27 cellular contexts compared by ENCODE assay signal in genomic region chr16:31697744-31698125, GRCh38.
"Had no signal": no experiment of that assay in that cellular context is flagged by ENCODE, and none has a peak within 500 bp of the region (broad histone marks: within the 10 kb centered on the region; RNA-seq: fewer than 3 reads in every experiment).

No MANE protein-coding gene starts in this region.

- ATAC-seq: naive thymus-derived CD4-positive, alpha-beta T cell; natural killer cell; pancreas; psoas muscle; right cardiac atrium; sciatic nerve; stimulated activated effector memory CD8-positive, alpha-beta T cell treated with anti-CD3 and anti-CD28 coated beads, Interleukin-12 subunit alpha, Interleukin-12 subunit beta, amount 100 ng/mL, for 72 hours; stimulated activated naive B cell treated with anti-CD40 and anti-IgM and Interleukin-4, amounts not matched to agents 10 μg/mL and 1 μg/mL and 100 μg/mL, for 72 hours had no signal

- H3K36me3 ChIP-seq: neutrophil, pancreas, thoracic aorta, thyroid gland, upper lobe of left lung, vagina had no signal

- FAIRE-seq: pancreas, urothelium cell line had no signal

- H3K4me3 ChIP-seq: pancreas, psoas muscle, skin epidermis, smooth muscle cell, spleen, stomach, thoracic aorta, thyroid gland, tibial nerve, upper lobe of left lung, vagina had no signal

- H3K36me3 Mint-ChIP-seq: natural killer cell had no signal

- H3K9me3 Mint-ChIP-seq: natural killer cell; nephron; stimulated activated effector memory CD8-positive, alpha-beta T cell treated with anti-CD3 and anti-CD28 coated beads, Interleukin-12 subunit alpha, Interleukin-12 subunit beta, amount 100 ng/mL, for 72 hours; stimulated activated naive CD8-positive, alpha-beta T cell treated with anti-CD3 and anti-CD28 coated beads, Interleukin-15, Interleukin-2, amounts not matched to agents 100 ng/mL and 50 ng/mL, for 24 hours had no signal

- H3K4me2 ChIP-seq: smooth muscle cell had no signal

- H3K27ac Mint-ChIP-seq: natural killer cell; nephron; stimulated activated effector memory CD8-positive, alpha-beta T cell treated with anti-CD3 and anti-CD28 coated beads, Interleukin-12 subunit alpha, Interleukin-12 subunit beta, amount 100 ng/mL, for 72 hours; stimulated activated naive B cell treated with anti-CD40 and anti-IgM and Interleukin-4, amounts not matched to agents 10 μg/mL and 1 μg/mL and 100 μg/mL, for 72 hours; stimulated activated naive CD8-positive, alpha-beta T cell treated with anti-CD3 and anti-CD28 coated beads, Interleukin-15, Interleukin-2, amounts not matched to agents 100 ng/mL and 50 ng/mL, for 24 hours had no signal

- H3K4me3 Mint-ChIP-seq: natural killer cell; stimulated activated effector memory CD8-positive, alpha-beta T cell treated with anti-CD3 and anti-CD28 coated beads, Interleukin-12 subunit alpha, Interleukin-12 subunit beta, amount 100 ng/mL, for 72 hours; stimulated activated naive B cell treated with anti-CD40 and anti-IgM and Interleukin-4, amounts not matched to agents 10 μg/mL and 1 μg/mL and 100 μg/mL, for 72 hours; stimulated activated naive CD8-positive, alpha-beta T cell treated with anti-CD3 and anti-CD28 coated beads, Interleukin-15, Interleukin-2, amounts not matched to agents 100 ng/mL and 50 ng/mL, for 24 hours had no signal

- H3K27me3 ChIP-seq: pancreas, stomach, thyroid gland, upper lobe of left lung, vagina had no signal

- H3K9me3 ChIP-seq: neutrophil, pancreas, psoas muscle, stomach, thoracic aorta, thyroid gland, tibial nerve, upper lobe of left lung, vagina had no signal

- H3K27me3 Mint-ChIP-seq: stimulated activated naive B cell treated with anti-CD40 and anti-IgM and Interleukin-4, amounts not matched to agents 10 μg/mL and 1 μg/mL and 100 μg/mL, for 72 hours had no signal

- DNase-seq: naive thymus-derived CD4-positive, alpha-beta T cell; natural killer cell; nucleus accumbens; pancreas; psoas muscle; right cardiac atrium; spleen; stimulated activated CD4-positive, alpha-beta T cell treated with anti-CD3 and anti-CD28 coated beads, Interleukin-12 subunit alpha, Interleukin-12 subunit beta, amount 100 ng/mL, for 4 hours; stimulated activated CD4-positive, alpha-beta T cell treated with anti-CD3 and anti-CD28 coated beads, Interleukin-1b, Interleukin-23, amount 100 ng/mL, for 48 hours; stimulated activated CD4-positive, alpha-beta T cell treated with anti-CD3 and anti-CD28 coated beads, Interleukin-4, amount 100 ng/mL, for 24 hours; stimulated activated naive B cell treated with anti-CD40 and anti-IgM and Interleukin-4, amounts not matched to agents 10 μg/mL and 1 μg/mL and 100 μg/mL, for 72 hours; stimulated activated naive CD4-positive, alpha-beta T cell treated with Interleukin-2 at 50 U/mL for 16 hours; stomach; thyroid gland; trophoblast cell; upper lobe of left lung had no signal

- H3K27ac ChIP-seq: neutrophil, pancreas, psoas muscle, skin epidermis, spleen, stomach, thoracic aorta, thyroid gland, tibial nerve, upper lobe of left lung, vagina had no signal
